ENCODE assay signal across 23 cellular contexts in genomic region chr6:54715990-54716389, GRCh38.
"Had no signal": no experiment of that assay in that cellular context is flagged by ENCODE, and none has a peak within 500 bp of the region (broad histone marks: within the 10 kb centered on the region; RNA-seq: fewer than 3 reads in every experiment).

No MANE protein-coding gene starts in this region.

- H3K4me1 ChIP-seq: parathyroid adenoma, upper lobe of left lung had no signal

- DNase-seq: dermis blood vessel endothelial cell; effector memory CD4-positive, alpha-beta T cell; erythroblast; esophagus squamous epithelium; foreskin melanocyte; glutamatergic neuron; heart right ventricle; hippocampal formation; kidney glomerular epithelial cell; natural killer cell; stimulated activated CD4-positive, alpha-beta T cell treated with anti-CD3 and anti-CD28 coated beads, Interleukin-2, amount 100 ng/mL, for 24 hours; stimulated activated CD4-positive, alpha-beta T cell treated with anti-CD3 and anti-CD28 coated beads, Interleukin-4, amount 100 ng/mL, for 24 hours; stimulated activated naive CD4-positive, alpha-beta T cell treated with Interleukin-2 at 50 U/mL for 16 hours; stomach; thyroid gland; upper lobe of left lung had no signal

- H3K27me3 ChIP-seq: esophagus squamous epithelium, heart right ventricle, neural progenitor cell, stomach, thyroid gland, upper lobe of left lung had no signal

- H3K36me3 ChIP-seq: esophagus squamous epithelium, heart right ventricle, neural progenitor cell, stomach, thyroid gland, upper lobe of left lung had no signal

- H3K4me2 ChIP-seq: neural progenitor cell had no signal

- ATAC-seq: heart right ventricle; natural killer cell; sciatic nerve; stimulated activated effector memory CD8-positive, alpha-beta T cell treated with anti-CD3 and anti-CD28 coated beads, Interleukin-12 subunit alpha, Interleukin-12 subunit beta, amount 100 ng/mL, for 72 hours had no signal

- H3K9me3 ChIP-seq: esophagus squamous epithelium, heart right ventricle, stomach, thyroid gland, upper lobe of left lung had no signal

- H3K4me3 ChIP-seq: coronary artery, esophagus squamous epithelium, heart right ventricle, neural progenitor cell, stomach, thyroid gland, upper lobe of left lung had no signal

- H3K79me2 ChIP-seq: parathyroid adenoma had no signal

- H3K27ac ChIP-seq: coronary artery, esophagus squamous epithelium, heart right ventricle, neural progenitor cell, parathyroid adenoma, stomach, thyroid gland, upper lobe of left lung had no signal

- H2AFZ ChIP-seq: neural progenitor cell, parathyroid adenoma had no signal

- FAIRE-seq: endothelial cell of umbilical vein, urothelium cell line had no signal

- H3K9ac ChIP-seq: neural progenitor cell, parathyroid adenoma had no signal
